In genomic region chr16:4486126-4486893, GRCh38 we compare ENCODE assay signal across 1 cellular context.
TF ChIP-seq lines count a peak whose summit lies in the region.

No MANE protein-coding gene starts in this region.

TF ChIP-seq in liver, 16 proteins besides CTCF, POLR2A, EP300 and RAD21 (continued from another document):
- TF ChIP-seq MAX (IDR thresholded peaks at IDR 0.05): no peak
- no peak for TF ChIP-seq FOXA1 (IDR thresholded peaks at IDR 0.05)
- TF ChIP-seq REST (IDR thresholded peaks at IDR 0.05): peak; percentile 81
- TF ChIP-seq NR2F2 (IDR thresholded peaks at IDR 0.05): peak; percentile 63
- no peak for TF ChIP-seq HNF4G (IDR thresholded peaks at IDR 0.05)
- no peak for TF ChIP-seq EGR1 (IDR thresholded peaks at IDR 0.05; ENCODE audit: low read depth in 2 of 2)
- peak; percentile 13 to 58 for TF ChIP-seq RXRA (IDR thresholded peaks at IDR 0.05)
